Comparison of ENCODE assay signal across 26 cellular contexts in the genomic region with DNA sequence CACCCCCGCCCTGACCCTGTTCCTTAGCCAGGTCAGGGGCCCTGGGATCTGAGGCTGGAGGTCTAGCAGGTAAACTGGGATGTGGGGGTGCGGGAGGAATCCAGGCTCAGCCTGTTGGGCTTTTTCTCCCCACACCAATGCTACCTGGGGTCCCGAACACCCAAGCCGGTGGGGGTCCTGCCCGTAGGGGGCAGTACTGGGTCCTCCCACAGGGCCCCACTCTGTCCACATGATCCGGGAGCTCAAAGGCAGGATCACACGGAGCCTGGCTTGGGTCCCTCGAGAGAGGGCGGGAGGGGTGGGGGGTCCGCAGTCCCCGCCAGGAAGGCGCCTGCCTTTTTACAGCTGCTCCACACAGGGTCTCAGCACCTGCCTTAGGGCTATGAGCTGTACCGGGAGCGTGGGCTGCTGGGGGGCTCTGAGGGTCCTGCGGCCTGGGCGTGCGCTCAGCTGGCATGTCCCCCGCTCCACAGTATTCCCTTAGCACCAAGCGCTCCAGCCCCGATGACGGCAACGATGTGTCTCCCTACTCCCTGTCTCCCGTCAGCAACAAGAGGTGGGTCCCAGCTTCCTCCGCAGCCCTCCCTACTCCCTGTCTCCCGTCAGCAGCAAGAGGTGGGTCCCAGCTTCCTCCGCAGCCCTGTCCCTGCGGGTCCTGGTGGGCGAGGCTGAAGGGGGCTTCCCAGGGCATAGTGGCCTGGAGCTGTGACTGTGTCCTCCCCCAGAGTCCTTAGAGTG. TPM values are rescaled to one million over a fixed set of nuclear protein-coding genes. Genes with fewer than 3 reads are reported as not detected.
DNase-seq lines count a peak whose midpoint lies in the region; TF ChIP-seq lines count a peak whose summit lies in the region.
"Had no signal": no experiment of that assay in that cellular context is flagged by ENCODE, and none has a peak within 500 bp of the region (broad histone marks: within the 10 kb centered on the region; RNA-seq: fewer than 3 reads in every experiment).

No MANE protein-coding gene starts in this region.

- H3K27ac Mint-ChIP-seq in chondrocyte (ENCODE audit: unreplicated experiment): no peak overlapping the region
- H3K27ac Mint-ChIP-seq in neural progenitor cell: no peak overlapping the region
- H3K27ac Mint-ChIP-seq: activated naive CD4-positive, alpha-beta T cell treated with anti-CD3 and anti-CD28 coated beads, Interleukin-2, amount 50 U/mL, for 24 hours; activated T-cell treated with anti-CD3 and anti-CD28 coated beads, Interleukin-2, amount 50 U/mL, for 24 hours; brain; natural killer cell had no signal

- H3K4me1 ChIP-seq in neural progenitor cell: no peaks in the 10 kb centered on the region
- H3K4me1 ChIP-seq: suprapubic skin had no signal

- H3K9me3 Mint-ChIP-seq in chondrocyte (ENCODE audit: low read depth): no peaks in the 10 kb centered on the region
- no peaks in the 10 kb centered on the region for H3K9me3 Mint-ChIP-seq in neural progenitor cell
- H3K9me3 Mint-ChIP-seq: activated naive CD4-positive, alpha-beta T cell treated with anti-CD3 and anti-CD28 coated beads, Interleukin-2, amount 50 U/mL, for 24 hours; activated T-cell treated with anti-CD3 and anti-CD28 coated beads, Interleukin-2, amount 50 U/mL, for 24 hours; brain; natural killer cell had no signal

- no peak overlapping the region for H3K4me2 ChIP-seq in neural progenitor cell

- intact Hi-C loops in posterior vena cava (cut with DNase I): no loop called here

- H3K27ac ChIP-seq in neural progenitor cell (no peak overlapping the region), RWPE1 (no peak overlapping the region)
- H3K27ac ChIP-seq: suprapubic skin had no signal

- CTCF ChIA-PET in RWPE1 (lab: Yijun Ruan, JAX): no interaction called here

- no peaks in the 10 kb centered on the region for H3K79me2 ChIP-seq in neural progenitor cell (ENCODE audit: low read depth)

- DNase-seq in GM06990 (ENCODE audit: extremely low read depth, insufficient read length) (no peak), chondrocyte (ENCODE audit: low spot score) (no peak), neural progenitor cell (ENCODE audit: low spot score) (no peak), RWPE1 (ENCODE audit: low spot score) (no peak), posterior vena cava (ENCODE audit: low spot score) (no peak), cerebellar cortex (ENCODE audit: low spot score) (no peak), NCI-H1417 (lab: John Stamatoyannopoulos, UW) (no peak)
- DNase-seq: activated CD4-positive, alpha-beta T cell treated with anti-CD3 and anti-CD28 coated beads, Interleukin-2, amount 50 U/mL, for 48 hours; activated T-cell treated with anti-CD3 and anti-CD28 coated beads, Interleukin-2, amount 50 U/mL, for 24 hours; AML-193; effector CD8-positive, alpha-beta T cell; GOT3; hippocampal formation; islet precursor cell; mesenchymal stem cell; MV-4-11; natural killer cell; NCI-H2029 treated with DMSO at 0.1 percent for 48 hours; NCI-H510A treated with DMSO at 0.1 percent for 48 hours had no signal

- POLR2A ChIA-PET in RWPE1 (lab: Yijun Ruan, JAX; ENCODE audit: low non-redundant PET): no interaction called here

- no peaks in the 10 kb centered on the region for H3F3A ChIP-seq in neural progenitor cell (ENCODE audit: low read depth)

- H3K27me3 ChIP-seq in GM06990 (replicated peaks; ENCODE audit: control insufficient read depth, insufficient read depth, low read length) (no peaks in the 10 kb centered on the region), neural progenitor cell (no peaks in the 10 kb centered on the region)
- H3K27me3 ChIP-seq: suprapubic skin had no signal

- no peaks in the 10 kb centered on the region for H3K9me3 ChIP-seq in neural progenitor cell (ENCODE audit: low read depth)
- H3K9me3 ChIP-seq: suprapubic skin had no signal

- no peaks in the 10 kb centered on the region for H3K27me3 Mint-ChIP-seq in chondrocyte (ENCODE audit: low read depth)
- no peaks in the 10 kb centered on the region for H3K27me3 Mint-ChIP-seq in neural progenitor cell (ENCODE audit: insufficient read depth, low read depth)
- H3K27me3 Mint-ChIP-seq: activated naive CD4-positive, alpha-beta T cell treated with anti-CD3 and anti-CD28 coated beads, Interleukin-2, amount 50 U/mL, for 24 hours; activated T-cell treated with anti-CD3 and anti-CD28 coated beads, Interleukin-2, amount 50 U/mL, for 24 hours; brain had no signal

- TF ChIP-seq CTCF in GM06990 (IDR thresholded peaks at IDR 0.05; ENCODE audit: insufficient read depth, low read length, poor library complexity, severe bottlenecking): peak; percentile 27
- TF ChIP-seq CTCF in LNCAP (IDR thresholded peaks at IDR 0.05): peak; percentile 46
- TF ChIP-seq CTCF in chondrocyte (IDR thresholded peaks at IDR 0.05): peak; percentile 52
- peak; percentile 34 for TF ChIP-seq CTCF in neural progenitor cell (IDR thresholded peaks at IDR 0.05)
- no peak for TF ChIP-seq CTCF in RWPE1 (conservative IDR thresholded peaks at IDR 0.05; ENCODE audit: low read depth)

- H3K4me3 ChIP-seq in GM06990 (replicated peaks; ENCODE audit: low read depth, low read length): no peak overlapping the region
- H3K4me3 ChIP-seq in neural progenitor cell: no peak overlapping the region
- H3K4me3 ChIP-seq: suprapubic skin had no signal

- H4K20me1 ChIP-seq in neural progenitor cell (ENCODE audit: low read depth): peaks cover 52% of the 10 kb centered on the region

- H3K36me3 Mint-ChIP-seq in chondrocyte (ENCODE audit: low read depth) (peaks cover 14% of the 10 kb centered on the region), neural progenitor cell (peaks cover 13% of the 10 kb centered on the region)
- H3K36me3 Mint-ChIP-seq: natural killer cell had no signal

- H3K36me3 ChIP-seq in GM06990 (ENCODE audit: control insufficient read depth, insufficient read depth, low read length) (peaks cover 24% of the 10 kb centered on the region), neural progenitor cell (no peaks in the 10 kb centered on the region)

- H2AFZ ChIP-seq in neural progenitor cell (replicated peaks): no peak overlapping the region

- H3K4me3 Mint-ChIP-seq in chondrocyte (ENCODE audit: unreplicated experiment) (no peak overlapping the region), neural progenitor cell (no peak overlapping the region)
- H3K4me3 Mint-ChIP-seq: activated naive CD4-positive, alpha-beta T cell treated with anti-CD3 and anti-CD28 coated beads, Interleukin-2, amount 50 U/mL, for 24 hours; activated T-cell treated with anti-CD3 and anti-CD28 coated beads, Interleukin-2, amount 50 U/mL, for 24 hours; brain; natural killer cell had no signal

- H3K9ac ChIP-seq in neural progenitor cell: no peak overlapping the region

- H3K4me1 Mint-ChIP-seq in chondrocyte (ENCODE audit: low read depth) (no peaks in the 10 kb centered on the region), neural progenitor cell (peaks cover 2% of the 10 kb centered on the region)
- H3K4me1 Mint-ChIP-seq: activated naive CD4-positive, alpha-beta T cell treated with anti-CD3 and anti-CD28 coated beads, Interleukin-2, amount 50 U/mL, for 24 hours; brain had no signal

RNA-seq across cellular contexts. Expression of a gene that starts 12.3 kb away (rescaled TPM):
- total RNA-seq in chondrocyte (0.35 to 0.65 TPM (median 0.56 TPM) in 3 replicates), neural progenitor cell (ENCODE audit: low replicate concordance) (not detected in 2 replicates), posterior vena cava (1 to 10 TPM in 1 of 2 donors, under 1 TPM in 1; 0.90 to 2.6 TPM)
- total RNA-seq: G401, pulmonary artery endothelial cell had no signal

RNA-seq across cellular contexts. Expression of a gene that starts 20.6 kb away (rescaled TPM):
- total RNA-seq in chondrocyte (35.0 to 37.6 TPM (median 36.5 TPM) in 3 replicates), neural progenitor cell (ENCODE audit: low replicate concordance) (16.4 and 56.1 TPM in 2 replicates), posterior vena cava (10 to 100 TPM; 29.0 to 29.5 TPM)

RNA-seq across cellular contexts. Expression of a gene that starts 26.2 kb away (rescaled TPM):
- total RNA-seq in chondrocyte: 9.9 to 10.3 TPM (median 10.1 TPM) in 3 replicates
- 0.69 and 12.1 TPM in 2 replicates for total RNA-seq in neural progenitor cell (ENCODE audit: low replicate concordance)
- 10 to 100 TPM; 10.1 to 10.7 TPM for total RNA-seq in posterior vena cava

RNA-seq across cellular contexts. Expression of a gene that starts 30.7 kb away (rescaled TPM):
- total RNA-seq in chondrocyte: 65.8 to 101 TPM (median 98.4 TPM) in 3 replicates
- total RNA-seq in neural progenitor cell (ENCODE audit: low replicate concordance): 34.1 and 47.6 TPM in 2 replicates
- total RNA-seq in posterior vena cava: 10 to 100 TPM; 49.6 to 52.7 TPM

RNA-seq across cellular contexts. Expression of a gene that starts 43.4 kb away (rescaled TPM):
- total RNA-seq in chondrocyte: not detected in 3 replicates
- total RNA-seq in neural progenitor cell (ENCODE audit: low replicate concordance): not detected in 2 replicates
- not detected for total RNA-seq in posterior vena cava
- total RNA-seq: G401; natural killer cell; pulmonary artery endothelial cell; suprapubic skin; T-helper 1 cell treated with Interleukin-12 subunit alpha and Interleukin-12 subunit beta and Interleukin-4 antibody, amounts not matched to agents 30 ng/mL and 1 ng/mL, for 36 hours had no signal
